In genomic region chr17:43171761-43172487, GRCh38 we compare ENCODE assay signal across 8 cellular contexts. TPM values are rescaled to one million over a fixed set of nuclear protein-coding genes. Genes with fewer than 3 reads are reported as not detected.
DNase-seq lines count a peak whose midpoint lies in the region; ATAC-seq, FAIRE-seq and TF ChIP-seq lines count a peak whose summit lies in the region.

No MANE protein-coding gene starts in this region.

- H3K9me3 ChIP-seq in SK-N-SH (no peaks in the 10 kb centered on the region), H1 (ENCODE audit: insufficient read depth in 2 of 2, low read depth in 1 of 2, low read length in 1 of 2) (no peaks in the 10 kb centered on the region), mononuclear cell (ENCODE audit: low read depth, low read length) (no peaks in the 10 kb centered on the region), aorta (ENCODE audit: control insufficient read depth, low read length) (no peaks in the 10 kb centered on the region)

- H2BK120ac ChIP-seq in H1 (replicated peaks; ENCODE audit: low read depth, low read length) = no peak overlapping the region

- no peak overlapping the region for H2BK15ac ChIP-seq in H1 (ENCODE audit: low read length)

- H3K27me3 ChIP-seq in KMS-11 (ENCODE audit: insufficient read depth, low read depth) (no peaks in the 10 kb centered on the region), SK-N-SH (ENCODE audit: insufficient read depth) (no peaks in the 10 kb centered on the region), H1 (replicated peaks in 1 of 4; ENCODE audit: control insufficient read depth in 3 of 4, extremely low read depth in 1 of 4, insufficient read depth in 3 of 4, low read length in 3 of 4) (no peaks in the 10 kb centered on the region), mononuclear cell (ENCODE audit: insufficient read depth, low read length) (no peaks in the 10 kb centered on the region), aorta (ENCODE audit: control insufficient read depth in 1 of 2, insufficient read depth in 2 of 2, low read length in 1 of 2) (no peaks in the 10 kb centered on the region)

- H3K36me3 ChIP-seq in KMS-11 (ENCODE audit: insufficient read depth) (no peaks in the 10 kb centered on the region), SK-N-SH (replicated peaks in 1 of 2; ENCODE audit: control insufficient read depth in 1 of 2, insufficient read depth in 2 of 2, low read length in 1 of 2) (peaks cover 12 to 15% of the 10 kb centered on the region in 2 experiments), H1 (ENCODE audit: control insufficient read depth in 2 of 4, insufficient read depth in 4 of 4, low read length in 3 of 4) (peaks cover 0 to 4% (median 2%) of the 10 kb centered on the region in 4 experiments; a peak in 2 of 8 replicates), aorta (ENCODE audit: control insufficient read depth in 1 of 2, insufficient read depth in 2 of 2, low read length in 1 of 2) (no peaks in the 10 kb centered on the region)

- H4K91ac ChIP-seq in H1 (replicated peaks; ENCODE audit: insufficient read length, low read length) = no peak overlapping the region

- H4K20me1 ChIP-seq in KMS-11 (ENCODE audit: insufficient read depth) (no peaks in the 10 kb centered on the region), SK-N-SH (ENCODE audit: insufficient read depth) (0 out of 2 replicates have a peak, but pooled peaks cover 4% of the 10 kb centered on the region), H1 (replicated peaks in 1 of 2; ENCODE audit: control insufficient read depth in 1 of 2, insufficient read depth in 2 of 2, low read length in 2 of 2) (no peaks in the 10 kb centered on the region)

- no peak overlapping the region for H3K14ac ChIP-seq in H1 (ENCODE audit: insufficient read length)

- H3K9ac ChIP-seq in KMS-11 (peak overlapping the region; percentile 85), SK-N-SH (peak overlapping the region; percentile 89), H1 (replicated peaks in 1 of 4; ENCODE audit: extremely low read depth in 1 of 4, low read depth in 3 of 4, low read length in 3 of 4) (peak overlapping the region in 3 of 4 experiments; percentile 60 to 84 (median 73); a peak in 4 of 7 replicates)

- H3K4me2 ChIP-seq in KMS-11 (peak overlapping the region; percentile 76), SK-N-SH (peak overlapping the region; percentile 90), H1 (ENCODE audit: insufficient read depth in 1 of 2, low read depth in 2 of 2, low read length in 2 of 2) (peak overlapping the region; percentile 90 to 92)

- peaks cover 47% of the 10 kb centered on the region for H3K79me2 ChIP-seq in KMS-11 (ENCODE audit: insufficient read depth, low read depth)
- H3K79me2 ChIP-seq in SK-N-SH (ENCODE audit: insufficient read depth) = peaks cover 76% of the 10 kb centered on the region
- H3K79me2 ChIP-seq in H1 (ENCODE audit: control insufficient read depth in 1 of 2, insufficient read depth in 2 of 2, low read length in 2 of 2) = peaks cover 0 to 23% of the 10 kb centered on the region in 2 experiments; a peak in 2 of 4 replicates

- H3K27ac ChIP-seq in KMS-11 (peak overlapping the region; percentile 86), SK-N-SH (ENCODE audit: low read depth in 2 of 2, low read length in 1 of 2) (peak overlapping the region; percentile 96 to 97), H1 (ENCODE audit: low read depth, low read length) (peak overlapping the region; percentile 78; the same call in 1 of the 2 replicates), aorta (ENCODE audit: low read depth in 1 of 2, low read length in 2 of 2) (peak overlapping the region; percentile 88 to 97)

- peaks cover 13% of the 10 kb centered on the region for H3K23me2 ChIP-seq in H1 (ENCODE audit: low read depth, low read length)

- H4K8ac ChIP-seq in H1 (ENCODE audit: extremely low read depth, insufficient read depth, low read length) = no peak overlapping the region

- peaks cover 40% of the 10 kb centered on the region for H3F3A ChIP-seq in SK-N-SH (replicated peaks; ENCODE audit: insufficient read depth)

- no peak overlapping the region for H3K23ac ChIP-seq in H1 (ENCODE audit: insufficient read length)

- H4K5ac ChIP-seq in H1 (ENCODE audit: insufficient read length, low read depth, low read length) = no peak overlapping the region

- H3K4me1 ChIP-seq in KMS-11 (ENCODE audit: low read depth, poor library complexity, severe bottlenecking) = peaks cover 45% of the 10 kb centered on the region
- H3K4me1 ChIP-seq in SK-N-SH (ENCODE audit: control insufficient read depth in 1 of 2, insufficient read depth in 2 of 2, low read depth in 1 of 2, low read length in 1 of 2) = peaks cover 0 to 4% of the 10 kb centered on the region in 2 experiments; a peak in 2 of 4 replicates
- H3K4me1 ChIP-seq in H1 (replicated peaks in 1 of 4; ENCODE audit: control insufficient read depth in 3 of 4, insufficient read depth in 4 of 4, low read length in 3 of 4) = peaks cover 0 to 6% (median 2%) of the 10 kb centered on the region in 4 experiments; a peak in 4 of 7 replicates
- H3K4me1 ChIP-seq in mononuclear cell (ENCODE audit: insufficient read depth, low read length) = peaks cover 39% of the 10 kb centered on the region
- peaks cover 0 to 3% of the 10 kb centered on the region in 2 donors for H3K4me1 ChIP-seq in aorta (ENCODE audit: control insufficient read depth in 1 of 2, insufficient read depth in 2 of 2, low read length in 2 of 2)

- H3K9me2 ChIP-seq in SK-N-SH = no peaks in the 10 kb centered on the region

- no peaks in the 10 kb centered on the region; the same call in 1 of the 2 replicates for H3K79me1 ChIP-seq in H1 (ENCODE audit: low read depth, low read length)

- no peak overlapping the region for H3K56ac ChIP-seq in H1 (replicated peaks; ENCODE audit: insufficient read length, low read depth, low read length)

- no peak for FAIRE-seq in H1 (lab: Jason Lieb, UNC)

- H2AFZ ChIP-seq in KMS-11 (ENCODE audit: low read depth) (peak overlapping the region; percentile 68; the same call in 1 of the 2 replicates), SK-N-SH (ENCODE audit: low read depth) (no peak overlapping the region), H1 (ENCODE audit: low read length) (peak overlapping the region; percentile 38; the same call in 1 of the 2 replicates)

- CTCF ChIA-PET in SK-N-SH (lab: Yijun Ruan, JAX) = interaction anchor here (1.1 to 1.8 kb wide), 5 partner anchors 14 to 348 kb away, joined by 3 to 9 read pairs (median 3); partner anchors contain the start of genes BECN1 and RPL27
- CTCF ChIA-PET in H1 (lab: Charles Lee; ENCODE audit: partially characterized antibody) = interaction anchor here (0.6 to 1.4 kb wide), 13 partner anchors 10 to 502 kb away, joined by 3 to 4 read pairs (median 3); partner anchors contain the start of genes DHX8 and RPL27

- no peak for TF ChIP-seq CTCF in KMS-11 (conservative IDR thresholded peaks at IDR 0.05; ENCODE audit: low read depth, low read length)
- peak; percentile 56 for TF ChIP-seq CTCF in SK-N-SH (IDR thresholded peaks at IDR 0.05)
- TF ChIP-seq CTCF in H1 (IDR thresholded peaks at IDR 0.05; ENCODE audit: control extremely low read depth in 1 of 3, insufficient read depth in 1 of 3, low read depth in 1 of 3, low read length in 3 of 3) = peak in 1 of 3 experiments; percentile 13; a peak in 1 of 4 replicates

- TF ChIP-seq POLR2A in H1 (IDR thresholded peaks at IDR 0.05; ENCODE audit: control extremely low read depth in 1 of 2, low read depth in 2 of 2, low read length in 2 of 2) = no peak

- peak; percentile 31 for DNase-seq in NCI-H2107 treated with DMSO at 0.1 percent for 48 hours (lab: John Stamatoyannopoulos, UW; ENCODE audit: unreplicated experiment)
- DNase-seq in NCI-H2107 (lab: John Stamatoyannopoulos, UW) = no peak
- DNase-seq in SK-N-SH = no peak
- DNase-seq in H1 (ENCODE audit: low read depth in 1 of 2, low spot score in 2 of 2) = no peak
- DNase-seq in aorta = peak in 1 of 2 donors; percentile 63

- TF ChIP-seq EP300 in SK-N-SH (IDR thresholded peaks at IDR 0.05; ENCODE audit: borderline replicate concordance in 1 of 2, low read depth in 1 of 2, low read length in 1 of 2) (peak in 1 of 2 experiments; percentile 33; a peak in 1 of 4 replicates), H1 (IDR thresholded peaks at IDR 0.05; ENCODE audit: borderline replicate concordance in 1 of 2, low read depth in 2 of 2, low read length in 2 of 2) (no peak)

- intact Hi-C loops in aorta (cut with DNase I) = loop anchor here (2.0 to 10.0 kb wide), 7 partner anchors 45 to 183 kb away; partner anchors contain the start of genes BRCA1 (in 2 of the 2) and VAT1 (in 2 of the 2)

- H3K4me3 ChIP-seq in KMS-11 (IDR thresholded peaks at IDR 0.05; ENCODE audit: insufficient read depth, low read depth, low read length) (no peak overlapping the region), SK-N-SH (ENCODE audit: low read depth in 2 of 2, low read length in 1 of 2) (peak overlapping the region; percentile 78 to 89), H1 (ENCODE audit: extremely low read depth in 1 of 4, insufficient read depth in 2 of 4, low read depth in 3 of 4, low read length in 4 of 4) (peak overlapping the region; percentile 73 to 90 (median 82)), mononuclear cell (ENCODE audit: low read length) (peak overlapping the region; percentile 82), aorta (ENCODE audit: low read length in 2 of 2) (peak overlapping the region; percentile 76 to 79)

- H3K18ac ChIP-seq in H1 (ENCODE audit: extremely low read depth, low read length) = no peak overlapping the region

- POLR2A ChIA-PET in SK-N-SH (lab: Yijun Ruan, JAX) (interaction anchor here (0.6 to 2.2 kb wide), 5 partner anchors 39 to 288 kb away, joined by 3 to 16 read pairs (median 8); partner anchors contain the start of genes RND2 and TMEM106A), H1 (lab: Charles Lee; ENCODE audit: partially characterized antibody) (interaction anchor here (0.6 to 2.6 kb wide), 9 partner anchors 23 to 173 kb away, joined by 3 to 23 read pairs (median 4); partner anchors contain the start of genes BRCA1, RPL27 and TMEM106A)

- no peak overlapping the region for H2AK5ac ChIP-seq in H1 (ENCODE audit: low read depth, low read length)

- 9% methylated on average over 7 of the region's 7 CpGs for WGBS in SK-N-SH (ENCODE audit: low lambda C conversion rate)
- WGBS in H1 (ENCODE audit: extremely low coverage in 1 of 2, insufficient coverage in 1 of 2, insufficient read length in 1 of 2, insufficient replicate concordance in 2 of 2, low coverage in 1 of 2, low lambda C conversion rate in 2 of 2, missing lambda C conversion rate in 1 of 2), 2 experiments = 81% methylated on average over 7 of the region's 7 CpGs; no CpG with 5 or more reads in 1 of the 2 experiments
- WGBS in aorta, 2 donors = 7 to 10% methylated on average over 7 of the region's 7 CpGs

- H2BK5ac ChIP-seq in H1 (ENCODE audit: low read depth, low read length) = no peak overlapping the region

- TF ChIP-seq RAD21 in SK-N-SH (IDR thresholded peaks at IDR 0.05; ENCODE audit: low read length) = no peak
- TF ChIP-seq RAD21 in H1 (IDR thresholded peaks at IDR 0.05 in 1 of 2, conservative IDR thresholded peaks at IDR 0.05 in 1 of 2; ENCODE audit: low read depth in 2 of 2, low read length in 2 of 2) = peak in 1 of 2 experiments; percentile 10; a peak in 1 of 4 replicates

- H2BK12ac ChIP-seq in H1 (ENCODE audit: low read depth, low read length) = no peak overlapping the region; the same call in 1 of the 2 replicates

- ATAC-seq in aorta (ENCODE audit: low FRiP score) (no peak), GM18502 (IDR thresholded peaks at IDR 0.05; ENCODE audit: poor library complexity, unreplicated experiment) (no peak)

- H2BK20ac ChIP-seq in H1 (ENCODE audit: low read length) = no peak overlapping the region

- H3K4ac ChIP-seq in H1 (replicated peaks; ENCODE audit: insufficient read length, low read depth, low read length) = no peak overlapping the region

RNA-seq across cellular contexts. Expression of gene NBR1, which starts 0.9 kb away (rescaled TPM):
- polyA plus RNA-seq in SK-N-SH (2012; rRNA removed) (41.4 and 62.5 TPM in 2 replicates), H1 (2011; rRNA removed) (12.4 and 13.5 TPM in 2 replicates), aorta (10 to 100 TPM; 52.3 to 55.4 TPM)
- 45.4 and 53.2 TPM in 2 replicates for polyA plus RNA-seq in SK-N-SH (2012; cell fraction: cytosol; rRNA removed)
- 21.3 and 40.4 TPM in 2 replicates for polyA plus RNA-seq in SK-N-SH (2012; cell fraction: nucleus; rRNA removed)
- 34.8 and 36.0 TPM in 2 replicates for total RNA-seq in H1 (2021; fragmentation: NEBNext Ultra II Directional; extraction: Animal tissue kit (Norgen Biotek cat#: 25700))
- 23.5 TPM for polyA plus RNA-seq in H1 (2011; cell fraction: cytosol; rRNA removed)
- 17.3 TPM for polyA plus RNA-seq in H1 (2011; cell fraction: nucleus; rRNA removed)
- polyA plus RNA-seq in H1 (2012, experiment 1 of 2) = 21.0 to 26.2 TPM (median 25.8 TPM) in 4 replicates
- 2.9 TPM for polyA plus RNA-seq in H1 (2012, experiment 2 of 2)
- polyA plus RNA-seq in H1 (2013, experiment 1 of 2) = 15.8 TPM
- 16.5 TPM for polyA plus RNA-seq in H1 (2013, experiment 2 of 2)
- 67.6 and 78.2 TPM in 2 replicates for polyA minus RNA-seq in H1 (2011; rRNA and poly(A)+ RNA removed)
- 26.1 TPM for polyA minus RNA-seq in H1 (2011; cell fraction: cytosol; rRNA and poly(A)+ RNA removed)
- 30.9 TPM for polyA minus RNA-seq in H1 (2011; cell fraction: nucleus; rRNA and poly(A)+ RNA removed)
- total RNA-seq in mononuclear cell (34.3 TPM), aorta (10 to 100 TPM; 93.7 to 99.1 TPM)

RNA-seq across cellular contexts. Expression of gene TMEM106A, which starts 39.8 kb away (rescaled TPM):
- 0.03 and 0.12 TPM in 2 replicates for polyA plus RNA-seq in SK-N-SH (2012; rRNA removed)
- polyA plus RNA-seq in SK-N-SH (2012; cell fraction: cytosol; rRNA removed) = 0.01 TPM in 1 of 2 replicates, not detected in the other
- polyA plus RNA-seq in SK-N-SH (2012; cell fraction: nucleus; rRNA removed) = 0.32 and 0.42 TPM in 2 replicates
- total RNA-seq in H1 (2021; fragmentation: NEBNext Ultra II Directional; extraction: Animal tissue kit (Norgen Biotek cat#: 25700)) = 4.1 and 5.4 TPM in 2 replicates
- 3.2 and 3.4 TPM in 2 replicates for polyA plus RNA-seq in H1 (2011; rRNA removed)
- polyA plus RNA-seq in H1 (2011; cell fraction: cytosol; rRNA removed) = 2.2 TPM
- polyA plus RNA-seq in H1 (2011; cell fraction: nucleus; rRNA removed) = 8.5 TPM
- 1.5 to 2.8 TPM (median 2.1 TPM) in 4 replicates for polyA plus RNA-seq in H1 (2012, experiment 1 of 2)
- 1.4 TPM for polyA plus RNA-seq in H1 (2012, experiment 2 of 2)
- 1.6 TPM for polyA plus RNA-seq in H1 (2013, experiment 1 of 2)
- 1.7 TPM for polyA plus RNA-seq in H1 (2013, experiment 2 of 2)
- polyA minus RNA-seq in H1 (2011; rRNA and poly(A)+ RNA removed) = 8.9 and 10.9 TPM in 2 replicates
- polyA minus RNA-seq in H1 (2011; cell fraction: cytosol; rRNA and poly(A)+ RNA removed) = 4.7 TPM
- polyA minus RNA-seq in H1 (2011; cell fraction: nucleus; rRNA and poly(A)+ RNA removed) = 7.2 TPM
- 3.9 TPM for total RNA-seq in mononuclear cell
- total RNA-seq in aorta = 10 to 100 TPM; 20.2 to 37.2 TPM
- 1 to 10 TPM; 2.5 to 5.0 TPM for polyA plus RNA-seq in aorta

RNA-seq across cellular contexts. Expression of gene BRCA1, which starts 46.8 kb away (rescaled TPM):
- polyA plus RNA-seq in SK-N-SH (2012; rRNA removed) (11.2 and 12.5 TPM in 2 replicates), H1 (2011; rRNA removed) (30.7 and 34.5 TPM in 2 replicates), aorta (1 to 10 TPM in 1 of 2 donors, under 1 TPM in 1; 0.38 to 2.1 TPM)
- 8.4 and 10.4 TPM in 2 replicates for polyA plus RNA-seq in SK-N-SH (2012; cell fraction: cytosol; rRNA removed)
- polyA plus RNA-seq in SK-N-SH (2012; cell fraction: nucleus; rRNA removed) = 13.3 and 15.5 TPM in 2 replicates
- total RNA-seq in H1 (2021; fragmentation: NEBNext Ultra II Directional; extraction: Animal tissue kit (Norgen Biotek cat#: 25700)) = 39.2 and 40.3 TPM in 2 replicates
- polyA plus RNA-seq in H1 (2011; cell fraction: cytosol; rRNA removed) = 36.0 TPM
- 68.6 TPM for polyA plus RNA-seq in H1 (2011; cell fraction: nucleus; rRNA removed)
- polyA plus RNA-seq in H1 (2012, experiment 1 of 2) = 26.1 to 36.6 TPM (median 31.4 TPM) in 4 replicates
- polyA plus RNA-seq in H1 (2012, experiment 2 of 2) = 1.6 TPM
- 17.5 TPM for polyA plus RNA-seq in H1 (2013, experiment 1 of 2)
- polyA plus RNA-seq in H1 (2013, experiment 2 of 2) = 18.4 TPM
- 105 and 135 TPM in 2 replicates for polyA minus RNA-seq in H1 (2011; rRNA and poly(A)+ RNA removed)
- polyA minus RNA-seq in H1 (2011; cell fraction: cytosol; rRNA and poly(A)+ RNA removed) = 33.2 TPM
- 58.3 TPM for polyA minus RNA-seq in H1 (2011; cell fraction: nucleus; rRNA and poly(A)+ RNA removed)
- total RNA-seq in mononuclear cell (3.4 TPM), aorta (1 to 10 TPM; 4.3 to 6.6 TPM)

RNA-seq across cellular contexts. Expression of gene CCDC200, which starts 56.5 kb away (rescaled TPM):
- polyA plus RNA-seq in SK-N-SH (2012; rRNA removed) = not detected in 2 replicates
- polyA plus RNA-seq in SK-N-SH (2012; cell fraction: cytosol; rRNA removed) = 0.07 TPM in 1 of 2 replicates, not detected in the other
- polyA plus RNA-seq in SK-N-SH (2012; cell fraction: nucleus; rRNA removed) = 0.14 and 0.15 TPM in 2 replicates
- not detected in 2 replicates for total RNA-seq in H1 (2021; fragmentation: NEBNext Ultra II Directional; extraction: Animal tissue kit (Norgen Biotek cat#: 25700))
- polyA plus RNA-seq in H1 (2011; rRNA removed) = 0.11 TPM in 1 of 2 replicates, not detected in the other
- not detected for polyA plus RNA-seq in H1 (2011; cell fraction: cytosol; rRNA removed)
- not detected for polyA plus RNA-seq in H1 (2011; cell fraction: nucleus; rRNA removed)
- polyA plus RNA-seq in H1 (2012, experiment 1 of 2) = 1.5 to 3.0 TPM (median 2.1 TPM) in 4 replicates
- polyA plus RNA-seq in H1 (2012, experiment 2 of 2) = 0.70 TPM
- not detected for polyA plus RNA-seq in H1 (2013, experiment 1 of 2)
- not detected for polyA plus RNA-seq in H1 (2013, experiment 2 of 2)
- not detected in 2 replicates for polyA minus RNA-seq in H1 (2011; rRNA and poly(A)+ RNA removed)
- not detected for polyA minus RNA-seq in H1 (2011; cell fraction: cytosol; rRNA and poly(A)+ RNA removed)
- polyA minus RNA-seq in H1 (2011; cell fraction: nucleus; rRNA and poly(A)+ RNA removed) = not detected
- 0.31 TPM for total RNA-seq in mononuclear cell
- not detected for total RNA-seq in aorta
- not detected for polyA plus RNA-seq in aorta
